ENCODE assay signal across 10 cellular contexts in genomic region chr15:78977091-78977571, GRCh38. TPM values are rescaled to one million over a fixed set of nuclear protein-coding genes. Genes with fewer than 3 reads are reported as not detected.
DNase-seq lines count a peak whose midpoint lies in the region; ATAC-seq, FAIRE-seq and TF ChIP-seq lines count a peak whose summit lies in the region.
"Had no signal": no experiment of that assay in that cellular context is flagged by ENCODE, and none has a peak within 500 bp of the region (broad histone marks: within the 10 kb centered on the region; RNA-seq: fewer than 3 reads in every experiment).

No MANE protein-coding gene starts in this region.

- H2AFZ ChIP-seq in K562 (ENCODE audit: low read depth, low read length): peak overlapping the region; percentile 36; the same call in 1 of the 2 replicates

- H3K36me3 ChIP-seq in K562 (ENCODE audit: control insufficient read depth, insufficient read depth, low read length): no peaks in the 10 kb centered on the region

- H3K4me2 ChIP-seq in K562 (ENCODE audit: insufficient read depth, low read length): no peak overlapping the region

- CTCF ChIA-PET in K562 (lab: Yijun Ruan, JAX; ENCODE audit: low intra/inter-chr PET ratio): interaction anchor here (0.6 kb wide), 1 partner anchor 264 kb away, joined by 3 read pairs; no protein-coding TSS in a partner anchor
- CTCF ChIA-PET in Calu3 (lab: Charles Lee): interaction anchor here (0.6 kb wide), 3 partner anchors 21 to 829 kb away, joined by 3 read pairs; no protein-coding TSS in a partner anchor

- POLR2A ChIA-PET in K562 (lab: Yijun Ruan, JAX): no interaction called here

- no peaks in the 10 kb centered on the region for H3K9me1 ChIP-seq in K562 (ENCODE audit: control insufficient read depth, insufficient read depth, low read length)

- no peaks in the 10 kb centered on the region for H4K20me1 ChIP-seq in K562 (replicated peaks; ENCODE audit: control insufficient read depth, insufficient read depth, low read length)

- no peak overlapping the region for H3K27ac Mint-ChIP-seq in Calu3 (ENCODE audit: unreplicated experiment)
- H3K27ac Mint-ChIP-seq: endodermal cell had no signal

- FAIRE-seq in K562 (lab: Jason Lieb, UNC): no peak

- no peaks in the 10 kb centered on the region for H3K9me3 ChIP-seq in K562 (replicated peaks; ENCODE audit: control insufficient read depth, insufficient read depth, low read depth, low read length)

- no peaks in the 10 kb centered on the region for H3K79me2 ChIP-seq in K562 (ENCODE audit: control insufficient read depth, insufficient read depth, low read length)

- H3K27me3 ChIP-seq in K562 (ENCODE audit: control insufficient read depth in 2 of 2, insufficient read depth in 2 of 2, low read length in 2 of 2): peaks cover 2 to 6% of the 10 kb centered on the region in 2 experiments; a peak in 1 of 5 replicates

- no peak overlapping the region for H3K4me3 Mint-ChIP-seq in Calu3 (ENCODE audit: low read depth, unreplicated experiment)
- H3K4me3 Mint-ChIP-seq: endodermal cell had no signal

- H3K27me3 Mint-ChIP-seq in Calu3 (ENCODE audit: unreplicated experiment): no peaks in the 10 kb centered on the region

- H3K9me3 Mint-ChIP-seq in Calu3 (ENCODE audit: low read depth, unreplicated experiment): no peaks in the 10 kb centered on the region
- H3K9me3 Mint-ChIP-seq: endodermal cell had no signal

- WGBS in K562 (ENCODE audit: insufficient coverage, low coverage, missing lambda C conversion rate): 26% methylated on average over 4 of the region's 4 CpGs

- TF ChIP-seq CTCF in K562 (IDR thresholded peaks at IDR 0.05 in 2 of 3, conservative IDR thresholded peaks at IDR 0.05 in 1 of 3; ENCODE audit: insufficient read depth in 2 of 3, low read depth in 1 of 3, low read length in 3 of 3) (no peak), Calu3 (IDR thresholded peaks at IDR 0.05; ENCODE audit: unreplicated experiment) (no peak)

- peaks cover 14% of the 10 kb centered on the region for H3K4me1 Mint-ChIP-seq in Calu3 (ENCODE audit: low read depth, unreplicated experiment)

- DNase-seq in K562 (ENCODE audit: extremely low read depth in 1 of 4, low spot score in 3 of 4) (no peak), dermis blood vessel endothelial cell (no peak), NCI-H226 (no peak), Calu3 (no peak)
- no peak for DNase-seq in activated CD4-positive, alpha-beta T cell treated with anti-CD3 and anti-CD28 coated beads for 4 hours
- DNase-seq: endodermal cell, NCI-H146 had no signal

- no peak for TF ChIP-seq EP300 in K562 (IDR thresholded peaks at IDR 0.05; ENCODE audit: low read length)

- intact Hi-C loops in K562 (cut with micrococcal nuclease): no loop called here
- intact Hi-C loops in Calu3 (cut with micrococcal nuclease; ENCODE audit: unreplicated experiment): no loop called here

- no peak overlapping the region for H3K4me3 ChIP-seq in K562

- peaks cover 0 to 7% of the 10 kb centered on the region in 2 experiments; a peak in 4 of 5 replicates for H3K4me1 ChIP-seq in K562 (replicated peaks in 1 of 2; ENCODE audit: control insufficient read depth in 2 of 2, insufficient read depth in 2 of 2, low read length in 2 of 2)

- TF ChIP-seq POLR2A in K562 (conservative IDR thresholded peaks at IDR 0.05): no peak

- H3K9ac ChIP-seq in K562 (ENCODE audit: insufficient read depth in 1 of 2, low read depth in 2 of 2, low read length in 2 of 2): no peak overlapping the region; a peak in 1 of 4 replicates

- TF ChIP-seq RAD21 in K562 (CRISPR knock-in tag; conservative IDR thresholded peaks at IDR 0.05 in 1 of 2, IDR thresholded peaks at IDR 0.05 in 1 of 2): no peak

- no TSS peak for BruUV-seq in K562 (replicated peaks; lab: Mats Ljungman, UMichigan)
- no TSS peak for BruUV-seq in Calu3 (replicated peaks; lab: Mats Ljungman, UMichigan)

- in situ Hi-C loops in K562 (cut with MboI): no loop called here

- no peak overlapping the region for H3K27ac ChIP-seq in K562 (ENCODE audit: extremely low read depth, low read depth, low read length)

- ATAC-seq in GM18498 (IDR thresholded peaks at IDR 0.05; ENCODE audit: unreplicated experiment) (peak; percentile 70), GM21447 (IDR thresholded peaks at IDR 0.05; ENCODE audit: unreplicated experiment) (peak; percentile 59), HG03378 (IDR thresholded peaks at IDR 0.05; ENCODE audit: unreplicated experiment) (peak; percentile 74), K562 (no peak)

- H3K36me3 Mint-ChIP-seq in Calu3 (ENCODE audit: insufficient read depth, unreplicated experiment): peaks cover 4% of the 10 kb centered on the region

TF ChIP-seq in K562, 482 proteins besides CTCF, POLR2A, EP300 and RAD21:
- TF ChIP-seq SETDB1 (IDR thresholded peaks at IDR 0.05; ENCODE audit: low read length): no peak
- TF ChIP-seq SPI1 (IDR thresholded peaks at IDR 0.05; ENCODE audit: borderline replicate concordance, low read depth, low read length): peak; percentile 44; the same call in 1 of the 2 replicates

RNA-seq across cellular contexts. Expression of gene CTSH, which starts 32.3 kb away (rescaled TPM):
- total RNA-seq in K562 (2011; cell fraction: chromatin; rRNA removed; ENCODE audit: low replicate concordance): 299 and 667 TPM in 2 replicates
- 475 and 577 TPM in 2 replicates for total RNA-seq in K562 (2011; cell fraction: nucleolus; rRNA removed)
- total RNA-seq in K562 (2011; cell fraction: nucleoplasm; rRNA removed): 452 and 464 TPM in 2 replicates
- total RNA-seq in K562 (2014; rRNA removed): 221 and 262 TPM in 2 replicates
- total RNA-seq in K562 (2014; rRNA removed; fragmentation: Illumina TruSeq; extraction: Trizol): 130 and 158 TPM in 2 replicates
- 169 and 170 TPM in 2 replicates for total RNA-seq in K562 (2015; rRNA removed; fragmentation: Illumina TruSeq; extraction: Trizol)
- 173 TPM in 2 replicates for total RNA-seq in K562 (2021)
- 346 and 462 TPM in 2 replicates for polyA plus RNA-seq in K562 (2011; rRNA removed)
- polyA plus RNA-seq in K562 (2011; cell fraction: cytosol; rRNA removed): 293 and 363 TPM in 2 replicates
- polyA plus RNA-seq in K562 (2011; cell fraction: nucleus; rRNA removed): 419 and 596 TPM in 2 replicates
- polyA plus RNA-seq in K562 (2012): 197 and 377 TPM in 2 replicates
- 264 and 319 TPM in 2 replicates for polyA plus RNA-seq in K562 (2014; fragmentation: Illumina TruSeq; extraction: Trizol)
- 10 to 100 TPM; 15.0 to 35.1 TPM for polyA plus RNA-seq in K562 (2014; fragmentation: Nextera tagmentation; extraction: Ambion mirVana)
- polyA plus RNA-seq in K562 (2014; rRNA removed): 314 and 326 TPM in 2 replicates
- 172 and 231 TPM in 2 replicates for polyA minus RNA-seq in K562 (2011; rRNA and poly(A)+ RNA removed)
- polyA minus RNA-seq in K562 (2011; cell fraction: cytosol; rRNA and poly(A)+ RNA removed): 126 and 148 TPM in 2 replicates
- 135 and 136 TPM in 2 replicates for polyA minus RNA-seq in K562 (2011; cell fraction: nucleus; rRNA and poly(A)+ RNA removed)
- 25.0 and 50.2 TPM in 2 replicates for total RNA-seq in dermis blood vessel endothelial cell
- 327 and 433 TPM in 2 replicates for total RNA-seq in Calu3 (2022)
